ENCODE assay signal across 8 cellular contexts in genomic region chr5:163458778-163459405, GRCh38. TPM values are rescaled to one million over a fixed set of nuclear protein-coding genes. Genes with fewer than 3 reads are reported as not detected.
DNase-seq lines count a peak whose midpoint lies in the region; ATAC-seq and TF ChIP-seq lines count a peak whose summit lies in the region.

No MANE protein-coding gene starts in this region.

- no peaks in the 10 kb centered on the region for H3K27me3 ChIP-seq in spleen (replicated peaks in 1 of 7)

- intact Hi-C loops in spleen (cut with DNase I; ENCODE audit: low total_unique reads) = no loop called here

- peak overlapping the region; percentile 93 to 99 (median 97) for H3K27ac ChIP-seq in spleen

- H3K36me3 Mint-ChIP-seq in T-helper 17 cell (ENCODE audit: low read depth) = peaks cover 6% of the 10 kb centered on the region

- no peak for TF ChIP-seq CTCF in foreskin fibroblast (IDR thresholded peaks at IDR 0.05; ENCODE audit: low read depth, low read length)
- no peak for TF ChIP-seq CTCF in spleen (IDR thresholded peaks at IDR 0.05 in 8 of 11, conservative IDR thresholded peaks at IDR 0.05 in 3 of 11)

- H3K9me3 ChIP-seq in T-helper 17 cell (ENCODE audit: control insufficient read depth, low read length, poor library complexity, severe bottlenecking) (no peaks in the 10 kb centered on the region), spleen (no peaks in the 10 kb centered on the region)

- H3K4me3 ChIP-seq in foreskin fibroblast (ENCODE audit: low read depth in 1 of 2, low read length in 2 of 2) (peak overlapping the region; percentile 71 to 89), spleen (peak overlapping the region; percentile 49 to 79 (median 62))

- H3K27ac Mint-ChIP-seq in T-helper 17 cell = peak overlapping the region; percentile 100

- peaks cover 32% of the 10 kb centered on the region for H3K4me1 Mint-ChIP-seq in T-helper 17 cell

- H3K4me3 Mint-ChIP-seq in T-helper 17 cell = peak overlapping the region; percentile 96

- no peaks in the 10 kb centered on the region for H3K27me3 Mint-ChIP-seq in T-helper 17 cell

- TF ChIP-seq POLR2A in spleen (IDR thresholded peaks at IDR 0.05) = no peak

- ATAC-seq in T-helper 17 cell = no peak
- no peak for ATAC-seq in GM18502 (IDR thresholded peaks at IDR 0.05; ENCODE audit: poor library complexity, unreplicated experiment)
- ATAC-seq in HG03442 (IDR thresholded peaks at IDR 0.05; ENCODE audit: unreplicated experiment) = no peak

- H3K4me1 ChIP-seq in spleen = peaks cover 25 to 61% (median 37%) of the 10 kb centered on the region in 6 donors

- DNase-seq in DMS 273 (lab: John Stamatoyannopoulos, UW; ENCODE audit: unreplicated experiment) = peak; percentile 49
- DNase-seq in DMS 273 treated with DMSO at 0.1 percent for 48 hours (lab: John Stamatoyannopoulos, UW) = no peak
- DNase-seq in T-helper 17 cell = no peak
- no peak for DNase-seq in foreskin fibroblast
- no peak for DNase-seq in spleen
- no peak for DNase-seq in cortex of kidney (lab: John Stamatoyannopoulos, UW)

- WGBS in spleen, 5 donors = 33 to 42% (median 40%) methylated on average over 6 of the region's 6 CpGs

- peaks cover 0 to 30% (median 18%) of the 10 kb centered on the region in 6 donors for H3K36me3 ChIP-seq in spleen

RNA-seq across cellular contexts. Expression of gene NUDCD2, which starts 1.0 kb away (rescaled TPM):
- total RNA-seq in T-helper 17 cell (10 to 100 TPM; 17.9 to 19.5 TPM), spleen (10 to 100 TPM in 6 of 7 donors, 1 to 10 TPM in 1; 7.6 to 25.9 (median 16.6) TPM)
- polyA plus RNA-seq in spleen = 1 to 10 TPM; 5.8 to 9.9 (median 9.7) TPM

RNA-seq across cellular contexts. Expression of gene HMMR, which starts 1.5 kb away (rescaled TPM):
- total RNA-seq in T-helper 17 cell = under 1 TPM; 0.45 to 0.52 TPM
- total RNA-seq in spleen = 10 to 100 TPM in 1 of 7 donors, 1 to 10 TPM in 6; 1.7 to 10.4 (median 3.7) TPM
- 1 to 10 TPM in 2 of 3 donors, under 1 TPM in 1; 0.65 to 4.4 (median 2.0) TPM for polyA plus RNA-seq in spleen

RNA-seq across cellular contexts. Expression of gene CCNG1, which starts 21.5 kb away (rescaled TPM):
- 100 to 1,000 TPM in 1 of 2 donors, 10 to 100 TPM in 1; 79.1 to 121 TPM for total RNA-seq in T-helper 17 cell
- total RNA-seq in spleen = 100 to 1,000 TPM in 6 of 7 donors, 10 to 100 TPM in 1; 71.7 to 117 (median 105) TPM
- polyA plus RNA-seq in spleen = 10 to 100 TPM; 76.2 to 91.6 (median 76.4) TPM

RNA-seq across cellular contexts. Expression of gene MAT2B, which starts 46.5 kb away (rescaled TPM):
- total RNA-seq in T-helper 17 cell (10 to 100 TPM; 55.5 to 70.4 TPM), spleen (100 to 1,000 TPM in 2 of 7 donors, 10 to 100 TPM in 5; 70.8 to 110 (median 97.6) TPM)
- 10 to 100 TPM; 61.6 to 90.4 (median 85.7) TPM for polyA plus RNA-seq in spleen
